ENCODE assay signal across 5 cellular contexts in genomic region chr21:43462932-43463331, GRCh38. TPM values are rescaled to one million over a fixed set of nuclear protein-coding genes. Genes with fewer than 3 reads are reported as not detected.
A peak's percentile ranks its signal among the peaks of the same experiment; 100 is the strongest.
DNase-seq lines count a peak whose midpoint lies in the region; ATAC-seq, FAIRE-seq and TF ChIP-seq lines count a peak whose summit lies in the region.
"Not testable (repeated sequence)": the region's sequence is repeated elsewhere in the genome, so short reads cannot be mapped to it uniquely, and the experiment has no call there.

No MANE protein-coding gene starts in this region.

- not testable (repeated sequence) for H3K27ac Mint-ChIP-seq in GM23338

- not testable (repeated sequence) for H3F3A ChIP-seq in GM23338 (replicated peaks; ENCODE audit: low read depth)

- H4K20me1 ChIP-seq in GM23338 (replicated peaks; ENCODE audit: insufficient read depth); K562 (replicated peaks; ENCODE audit: control insufficient read depth, insufficient read depth, low read length): not testable (repeated sequence)

- H3K4me2 ChIP-seq in GM23338; K562 (ENCODE audit: insufficient read depth, low read length): not testable (repeated sequence)

- not testable (repeated sequence) for H3K79me2 ChIP-seq in GM23338 (replicated peaks; ENCODE audit: insufficient read depth); K562 (ENCODE audit: control insufficient read depth, insufficient read depth, low read length)

- ATAC-seq in GM23338 (peak; percentile 84), SK-N-SH treated with all-trans-retinoic acid at 6 μM for 48 hours (peak; percentile 26; the same call in 1 of the 3 replicates), K562 (peak; percentile 52), right lobe of liver (peak; percentile 10 to 26 (median 14)), sciatic nerve (peak; percentile 33)

- not testable (repeated sequence) for FAIRE-seq in K562 (lab: Jason Lieb, UNC)

- TF ChIP-seq RAD21 in K562 (CRISPR knock-in tag; conservative IDR thresholded peaks at IDR 0.05 in 1 of 2, IDR thresholded peaks at IDR 0.05 in 1 of 2): not testable (repeated sequence)

- not testable (repeated sequence) for H3K27ac ChIP-seq in GM23338 (ENCODE audit: low read depth); K562 (ENCODE audit: extremely low read depth, low read depth, low read length); right lobe of liver

- not testable (repeated sequence) for H3K9me1 ChIP-seq in K562 (ENCODE audit: control insufficient read depth, insufficient read depth, low read length)

- not testable (repeated sequence) for H3K27me3 ChIP-seq in GM23338 (ENCODE audit: insufficient read depth); K562 (ENCODE audit: control insufficient read depth in 2 of 2, insufficient read depth in 2 of 2, low read length in 2 of 2); right lobe of liver

- H3K36me3 Mint-ChIP-seq in GM23338 (ENCODE audit: low read depth): not testable (repeated sequence)

- POLR2A ChIA-PET in K562 (lab: Yijun Ruan, JAX): not testable (repeated sequence)

- WGBS in K562 (ENCODE audit: insufficient coverage, low coverage, missing lambda C conversion rate): no CpG with 5 or more reads among the region's 17 CpGs
- WGBS in right lobe of liver (ENCODE audit: insufficient coverage, low coverage, low lambda C conversion rate, missing lambda C conversion rate): no CpG with 5 or more reads among the region's 17 CpGs

- not testable (repeated sequence) for DNase-seq in GM23338 (ENCODE audit: low spot score); K562 (ENCODE audit: extremely low read depth in 1 of 4, low spot score in 3 of 4); right lobe of liver; sciatic nerve (ENCODE audit: low spot score)

- H3K36me3 ChIP-seq in GM23338 (ENCODE audit: insufficient read depth); K562 (ENCODE audit: control insufficient read depth, insufficient read depth, low read length); right lobe of liver: not testable (repeated sequence)

- not testable (repeated sequence) for H3K9ac ChIP-seq in K562 (ENCODE audit: insufficient read depth in 1 of 2, low read depth in 2 of 2, low read length in 2 of 2)

- H3K4me3 ChIP-seq in GM23338, K562, right lobe of liver: not testable (repeated sequence)

- TF ChIP-seq EP300 in K562 (IDR thresholded peaks at IDR 0.05; ENCODE audit: low read length): not testable (repeated sequence)

- not testable (repeated sequence) for H2AFZ ChIP-seq in GM23338; K562 (ENCODE audit: low read depth, low read length)

- in situ Hi-C loops in K562 (cut with MboI): not testable (repeated sequence)

- intact Hi-C loops in K562 (cut with micrococcal nuclease); right lobe of liver (cut with DNase I); sciatic nerve (cut with DNase I): not testable (repeated sequence)

- H3K9me2 ChIP-seq in GM23338 (ENCODE audit: insufficient read depth): not testable (repeated sequence)

- H3K9me3 ChIP-seq in K562 (replicated peaks; ENCODE audit: control insufficient read depth, insufficient read depth, low read depth, low read length); right lobe of liver: not testable (repeated sequence)

- CTCF ChIA-PET in K562 (lab: Yijun Ruan, JAX; ENCODE audit: low intra/inter-chr PET ratio): not testable (repeated sequence)

- not testable (repeated sequence) for H3K4me1 Mint-ChIP-seq in GM23338

- not testable (repeated sequence) for H3K27me3 Mint-ChIP-seq in GM23338 (ENCODE audit: insufficient read depth, low read depth, poor library complexity)

- H3K9me3 Mint-ChIP-seq in GM23338: not testable (repeated sequence)

- TF ChIP-seq POLR2A in K562 (conservative IDR thresholded peaks at IDR 0.05); right lobe of liver (IDR thresholded peaks at IDR 0.05): not testable (repeated sequence)

- not testable (repeated sequence) for BruUV-seq in K562 (replicated peaks; lab: Mats Ljungman, UMichigan)

- not testable (repeated sequence) for H3K4me3 Mint-ChIP-seq in GM23338

- H3K4me1 ChIP-seq in GM23338 (ENCODE audit: insufficient read depth); K562 (replicated peaks in 1 of 2; ENCODE audit: control insufficient read depth in 2 of 2, insufficient read depth in 2 of 2, low read length in 2 of 2); right lobe of liver: not testable (repeated sequence)

- not testable (repeated sequence) for TF ChIP-seq CTCF in GM23338 (conservative IDR thresholded peaks at IDR 0.05; ENCODE audit: low read depth in 2 of 2); K562 (IDR thresholded peaks at IDR 0.05 in 2 of 3, conservative IDR thresholded peaks at IDR 0.05 in 1 of 3; ENCODE audit: insufficient read depth in 2 of 3, low read depth in 1 of 3, low read length in 3 of 3); right lobe of liver (IDR thresholded peaks at IDR 0.05)

RNA-seq across cellular contexts. Expression of gene SIK1, which starts 36.0 kb away (rescaled TPM):
- 1.1 and 13.8 TPM in 2 replicates for total RNA-seq in GM23338 (2014; rRNA removed; shearing (Covaris generic))
- polyA plus RNA-seq in GM23338 (2016; fragmentation: Nextera tagmentation; extraction: Ambion mirVana) (0.14 and 0.31 TPM in 2 replicates), K562 (2011; rRNA removed) (1.3 and 2.7 TPM in 2 replicates), K562 (2014; fragmentation: Illumina TruSeq; extraction: Trizol) (1.5 and 1.8 TPM in 2 replicates), K562 (2014; fragmentation: Nextera tagmentation; extraction: Ambion mirVana) (not detected), K562 (2014; rRNA removed) (0.66 and 1.8 TPM in 2 replicates)
- total RNA-seq in K562 (2011; cell fraction: chromatin; rRNA removed; ENCODE audit: low replicate concordance): 13.8 and 14.0 TPM in 2 replicates
- 5.0 and 7.2 TPM in 2 replicates for total RNA-seq in K562 (2011; cell fraction: nucleolus; rRNA removed)
- 3.4 and 5.4 TPM in 2 replicates for total RNA-seq in K562 (2011; cell fraction: nucleoplasm; rRNA removed)
- total RNA-seq in K562 (2014; rRNA removed) (0.33 and 0.45 TPM in 2 replicates), K562 (2014; rRNA removed; fragmentation: Illumina TruSeq; extraction: Trizol) (0.80 and 1.8 TPM in 2 replicates), K562 (2015; rRNA removed; fragmentation: Illumina TruSeq; extraction: Trizol) (0.98 TPM in 1 of 2 replicates, not detected in the other), K562 (2021) (4.3 TPM in 2 replicates), right lobe of liver (10 to 100 TPM in 3 of 6 experiments, 1 to 10 TPM in 3; 4.2 to 44.4 (median 23.9) TPM), sciatic nerve (59.9 TPM)
- 0.04 and 0.25 TPM in 2 replicates for polyA plus RNA-seq in K562 (2011; cell fraction: cytosol; rRNA removed)
- polyA plus RNA-seq in K562 (2011; cell fraction: nucleus; rRNA removed): 2.4 and 2.5 TPM in 2 replicates
- 0.03 and 0.97 TPM in 2 replicates for polyA plus RNA-seq in K562 (2012)
- 2.2 TPM in 1 of 2 replicates, not detected in the other for polyA minus RNA-seq in K562 (2011; rRNA and poly(A)+ RNA removed)
- 1.3 and 11.5 TPM in 2 replicates for polyA minus RNA-seq in K562 (2011; cell fraction: cytosol; rRNA and poly(A)+ RNA removed)
- 2.2 and 3.3 TPM in 2 replicates for polyA minus RNA-seq in K562 (2011; cell fraction: nucleus; rRNA and poly(A)+ RNA removed)

Comparison
In these comparisons a context has a peak if more than half of its experiments do, and no peak if none do; other contexts are left out.
1. ATAC-seq: peak in every context shown above with its lines; median percentile 84 in GM23338; 52 in K562; 33 in sciatic nerve; 26 in SK-N-SH treated with all-trans-retinoic acid at 6 μM for 48 hours; 14 in right lobe of liver.